28 cellular contexts compared by ENCODE assay signal in genomic region chr16:74727903-74728302, GRCh38. TPM values are rescaled to one million over a fixed set of nuclear protein-coding genes. Genes with fewer than 3 reads are reported as not detected.
DNase-seq lines count a peak whose midpoint lies in the region; ATAC-seq and TF ChIP-seq lines count a peak whose summit lies in the region.
"Had no signal": no experiment of that assay in that cellular context is flagged by ENCODE, and none has a peak within 500 bp of the region (broad histone marks: within the 10 kb centered on the region; RNA-seq: fewer than 3 reads in every experiment).

No MANE protein-coding gene starts in this region.

- 94 to 97% (median 96%) methylated on average over 4 of the region's 4 CpGs for WGBS in stomach, 5 donors

- TF ChIP-seq CTCF in dorsolateral prefrontal cortex (IDR thresholded peaks at IDR 0.05 in 54 of 56, conservative IDR thresholded peaks at IDR 0.05 in 2 of 56; ENCODE audit: low read depth in 1 of 56, partially characterized antibody in 56 of 56) (no peak), stomach (IDR thresholded peaks at IDR 0.05) (no peak)

- TF ChIP-seq POLR2A in stomach (IDR thresholded peaks at IDR 0.05) = no peak

- intact Hi-C loops in dorsolateral prefrontal cortex (cut with DNase I) (no loop called here), stomach (cut with DNase I; ENCODE audit: low total_unique reads) (no loop called here)

- H3K36me3 ChIP-seq in stomach = peaks cover 0 to 27% (median 6%) of the 10 kb centered on the region in 4 donors
- H3K36me3 ChIP-seq: BE2C, BLaER1 had no signal

- H3K27me3 ChIP-seq in dorsolateral prefrontal cortex (no peaks in the 10 kb centered on the region), stomach (no peaks in the 10 kb centered on the region)
- H3K27me3 ChIP-seq: BE2C, BLaER1 had no signal

- peaks cover 10 to 18% (median 12%) of the 10 kb centered on the region in 4 donors for H3K4me1 ChIP-seq in stomach
- H3K4me1 ChIP-seq: BE2C had no signal

- H3K9me3 ChIP-seq in stomach = peaks cover 0 to 8% (median 4%) of the 10 kb centered on the region in 4 donors
- H3K9me3 ChIP-seq: BE2C had no signal

- DNase-seq in dorsolateral prefrontal cortex (no peak), substantia nigra (lab: John Stamatoyannopoulos, UW) (no peak), inferior parietal cortex (ENCODE audit: extremely low spot score) (no peak), stomach (no peak)
- DNase-seq: 8988T; ACHN; BE2C; C1 segment of cervical spinal cord; CD4-positive, alpha-beta memory T cell; CD4-positive, CD25-positive, alpha-beta regulatory T cell; CD8-positive, alpha-beta memory T cell; COR-L47; DMS 273 treated with DMSO at 0.1 percent for 48 hours; DMS153; DMS53; DMS79; DND-41; EL; GDM1 had no signal

- H3K27ac ChIP-seq in angular gyrus (ENCODE audit: low read depth, low read length) (peak overlapping the region; percentile 23), dorsolateral prefrontal cortex (peak overlapping the region in 57 of 59 donors; percentile 1 to 100 (median 97)), substantia nigra (ENCODE audit: low read depth, low read length, poor library complexity, severe bottlenecking) (peak overlapping the region; percentile 98), stomach (no peak overlapping the region)
- H3K27ac ChIP-seq: BLaER1 had no signal

- no peak for ATAC-seq in HG03280 (IDR thresholded peaks at IDR 0.05; ENCODE audit: unreplicated experiment)
- ATAC-seq: GM12878 had no signal

- H3K4me3 ChIP-seq in dorsolateral prefrontal cortex (no peak overlapping the region), stomach (no peak overlapping the region)
- H3K4me3 ChIP-seq: BLaER1, GM12878 had no signal

- TF ChIP-seq EP300 in stomach (IDR thresholded peaks at IDR 0.05) = no peak

RNA-seq across cellular contexts. Expression of gene MLKL, which starts 27.2 kb away (rescaled TPM):
- 10 to 100 TPM in 13 of 120 experiments, 1 to 10 TPM in 107; 1.3 to 18.4 (median 4.9) TPM for total RNA-seq in dorsolateral prefrontal cortex
- total RNA-seq in stomach = 10 to 100 TPM in 3 of 5 donors, 1 to 10 TPM in 2; 6.7 to 23.3 (median 11.6) TPM
- 10 to 100 TPM in 1 of 3 donors, 1 to 10 TPM in 2; 7.3 to 17.4 (median 8.1) TPM for polyA plus RNA-seq in stomach
- total RNA-seq: G401 had no signal

RNA-seq across cellular contexts. Expression of gene FA2H, which starts 46.7 kb away (rescaled TPM):
- total RNA-seq in dorsolateral prefrontal cortex (100 to 1,000 TPM in 11 of 120 experiments, 10 to 100 TPM in 106, 1 to 10 TPM in 3; 7.4 to 185 (median 44.7) TPM), stomach (10 to 100 TPM in 4 of 5 donors, 1 to 10 TPM in 1; 1.8 to 64.2 (median 29.2) TPM)
- polyA plus RNA-seq in stomach = 10 to 100 TPM in 2 of 3 donors, 1 to 10 TPM in 1; 9.4 to 16.2 (median 15.0) TPM
- total RNA-seq: A673; CD8-positive, alpha-beta memory T cell; Daoy; G401 had no signal
- polyA plus RNA-seq: AG04450; CD14-positive monocyte; CD4-positive, CD25-positive, alpha-beta regulatory T cell; CD8-positive, alpha-beta memory T cell had no signal

Comparison
In these comparisons a context has a peak if more than half of its experiments do, and no peak if none do; other contexts are left out.
1. H3K27ac ChIP-seq: peak in angular gyrus (single experiment), dorsolateral prefrontal cortex (57 of 59) and substantia nigra (single experiment); none in stomach (0 of 5).